Comparison of ENCODE assay signal across 8 cellular contexts in the genomic region with DNA sequence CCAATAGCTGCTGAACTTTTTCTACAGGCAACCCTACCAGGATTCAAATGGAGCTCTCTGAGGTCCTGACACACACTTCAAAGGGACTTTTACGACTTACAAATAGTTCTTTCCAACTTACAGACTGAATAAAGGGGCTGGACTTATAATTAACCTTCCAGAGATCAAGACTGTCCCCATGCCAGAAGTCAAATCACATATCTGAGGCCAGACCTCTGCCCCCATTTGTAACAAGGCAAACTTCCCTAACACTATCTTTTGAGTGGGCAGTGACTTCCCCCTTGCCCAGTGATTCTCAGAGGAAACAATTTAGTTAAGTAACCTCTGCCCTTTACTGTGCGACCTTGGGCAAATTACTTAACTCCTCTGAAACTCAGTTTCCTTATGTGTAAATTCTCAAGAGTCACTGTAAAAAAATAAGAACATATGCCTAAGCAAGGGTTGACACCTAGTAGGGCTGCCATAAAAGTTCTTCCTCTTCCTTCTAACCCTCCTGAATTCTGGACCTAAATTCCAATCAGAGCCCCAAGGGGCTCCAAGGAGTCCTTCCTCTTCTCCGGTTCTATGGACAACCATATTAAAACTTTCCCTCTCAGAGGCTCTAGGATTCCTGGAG. TPM values are rescaled to one million over a fixed set of nuclear protein-coding genes. Genes with fewer than 3 reads are reported as not detected.
DNase-seq lines count a peak whose midpoint lies in the region; TF ChIP-seq lines count a peak whose summit lies in the region.

No MANE protein-coding gene starts in this region.

- H3K9me3 Mint-ChIP-seq in T-helper 2 cell treated with Interferon-gamma antibody and Interleukin-4, amounts not matched to agents 5 μg/mL and 100 μg/mL, for 36 hours = no peaks in the 10 kb centered on the region
- no peaks in the 10 kb centered on the region for H3K9me3 Mint-ChIP-seq in progenitor cell of endocrine pancreas (ENCODE audit: low read depth)

- H3K27me3 Mint-ChIP-seq in T-helper 2 cell treated with Interferon-gamma antibody and Interleukin-4, amounts not matched to agents 5 μg/mL and 100 μg/mL, for 36 hours (ENCODE audit: low read depth) = no peaks in the 10 kb centered on the region
- H3K27me3 Mint-ChIP-seq in progenitor cell of endocrine pancreas = no peaks in the 10 kb centered on the region

- peaks cover 37% of the 10 kb centered on the region for H3K4me1 Mint-ChIP-seq in T-helper 2 cell treated with Interferon-gamma antibody and Interleukin-4, amounts not matched to agents 5 μg/mL and 100 μg/mL, for 36 hours (ENCODE audit: low read depth)
- H3K4me1 Mint-ChIP-seq in progenitor cell of endocrine pancreas (ENCODE audit: low read depth) = peaks cover 15% of the 10 kb centered on the region

- DNase-seq in left ventricle myocardium inferior (no peak), cardiac septum (ENCODE audit: low spot score) (no peak), esophagus squamous epithelium (lab: John Stamatoyannopoulos, UW) (no peak), progenitor cell of endocrine pancreas (ENCODE audit: low spot score, unreplicated experiment) (no peak), HEK293T (ENCODE audit: extremely low spot score) (no peak), GM03348 (ENCODE audit: low spot score) (no peak), cerebellar nuclear complex (lab: John Stamatoyannopoulos, UW) (no peak)
- no peak for DNase-seq in T-helper 2 cell treated with Interferon-gamma antibody and Interleukin-4, amounts not matched to agents 5 μg/mL and 100 μg/mL, for 36 hours (ENCODE audit: low spot score)

- intact Hi-C loops in left ventricle myocardium inferior (cut with micrococcal nuclease) (loop anchor here (10.0 kb wide), 1 partner anchor 54 kb away; no protein-coding TSS in a partner anchor), cardiac septum (cut with DNase I) (loop anchor here (2.0 kb wide), 1 partner anchor 118 kb away; no protein-coding TSS in a partner anchor), esophagus squamous epithelium (cut with DNase I) (loop anchor here (10.0 kb wide), 1 partner anchor 74 kb away; no protein-coding TSS in a partner anchor)

- no peaks in the 10 kb centered on the region for H3K27me3 ChIP-seq in left ventricle myocardium inferior (ENCODE audit: low read depth)
- H3K27me3 ChIP-seq in esophagus squamous epithelium = no peaks in the 10 kb centered on the region

- peak overlapping the region; percentile 89 for H3K4me3 ChIP-seq in left ventricle myocardium inferior
- H3K4me3 ChIP-seq in esophagus squamous epithelium = peak overlapping the region; percentile 86 to 99 (median 96)

- CTCF ChIA-PET in HEK293T (lab: Yijun Ruan, JAX) = interaction anchor here (0.5 kb wide), 1 partner anchor 63 kb away, joined by 6 read pairs; no protein-coding TSS in a partner anchor

- H3K4me3 Mint-ChIP-seq in T-helper 2 cell treated with Interferon-gamma antibody and Interleukin-4, amounts not matched to agents 5 μg/mL and 100 μg/mL, for 36 hours = peak overlapping the region; percentile 92
- H3K4me3 Mint-ChIP-seq in progenitor cell of endocrine pancreas (ENCODE audit: low read depth) = peak overlapping the region; percentile 88

- 0% methylated on average over 3 of the region's 3 CpGs for WGBS in esophagus squamous epithelium, 2 donors

- H3K4me1 ChIP-seq in left ventricle myocardium inferior (peaks cover 86% of the 10 kb centered on the region), esophagus squamous epithelium (peaks cover 27 to 76% (median 40%) of the 10 kb centered on the region in 3 donors)

- no peak for TF ChIP-seq CTCF in left ventricle myocardium inferior (IDR thresholded peaks at IDR 0.05; ENCODE audit: borderline replicate concordance)
- no peak for TF ChIP-seq CTCF in esophagus squamous epithelium (IDR thresholded peaks at IDR 0.05)
- no peak for TF ChIP-seq CTCF in progenitor cell of endocrine pancreas (IDR thresholded peaks at IDR 0.05; ENCODE audit: unreplicated experiment)

- peak overlapping the region; percentile 99 for H3K27ac ChIP-seq in left ventricle myocardium inferior (replicated peaks)
- H3K27ac ChIP-seq in esophagus squamous epithelium = peak overlapping the region; percentile 100

- no peaks in the 10 kb centered on the region for H3K36me3 ChIP-seq in left ventricle myocardium inferior
- peaks cover 0 to 24% (median 0%) of the 10 kb centered on the region in 3 donors for H3K36me3 ChIP-seq in esophagus squamous epithelium

- H3K27ac Mint-ChIP-seq in T-helper 2 cell treated with Interferon-gamma antibody and Interleukin-4, amounts not matched to agents 5 μg/mL and 100 μg/mL, for 36 hours = peak overlapping the region; percentile 92
- H3K27ac Mint-ChIP-seq in progenitor cell of endocrine pancreas = peak overlapping the region; percentile 100

- TF ChIP-seq POLR2A in esophagus squamous epithelium (IDR thresholded peaks at IDR 0.05) = no peak

- no peaks in the 10 kb centered on the region for H3K9me3 ChIP-seq in left ventricle myocardium inferior (replicated peaks)
- no peaks in the 10 kb centered on the region for H3K9me3 ChIP-seq in esophagus squamous epithelium

- POLR2A ChIA-PET in HEK293T (lab: Yijun Ruan, JAX) = interaction anchor here (0.7 to 1.3 kb wide), 2 partner anchors 21 to 45 kb away, joined by 3 read pairs; no protein-coding TSS in a partner anchor

- H3K36me3 Mint-ChIP-seq in T-helper 2 cell treated with Interferon-gamma antibody and Interleukin-4, amounts not matched to agents 5 μg/mL and 100 μg/mL, for 36 hours (ENCODE audit: low read depth) = peaks cover 11% of the 10 kb centered on the region
- no peaks in the 10 kb centered on the region for H3K36me3 Mint-ChIP-seq in progenitor cell of endocrine pancreas (ENCODE audit: insufficient read depth)

TF ChIP-seq in HEK293T, 16 proteins besides CTCF, POLR2A, EP300 and RAD21:
- no peak for TF ChIP-seq ELF4 (IDR thresholded peaks at IDR 0.05)
- TF ChIP-seq FOXM1 (IDR thresholded peaks at IDR 0.05; ENCODE audit: borderline replicate concordance) = no peak
- no peak for TF ChIP-seq ZNF384 (IDR thresholded peaks at IDR 0.05)
- TF ChIP-seq NFRKB (IDR thresholded peaks at IDR 0.05) = no peak
- TF ChIP-seq FOXA1 (IDR thresholded peaks at IDR 0.05) = no peak
- no peak for TF ChIP-seq HDGF (IDR thresholded peaks at IDR 0.05; ENCODE audit: borderline replicate concordance)
- TF ChIP-seq SP1 (IDR thresholded peaks at IDR 0.05) = no peak
- TF ChIP-seq TARDBP (IDR thresholded peaks at IDR 0.05) = no peak
- TF ChIP-seq SUZ12 (IDR thresholded peaks at IDR 0.05) = no peak
- TF ChIP-seq ARNT (IDR thresholded peaks at IDR 0.05) = no peak
- no peak for TF ChIP-seq LEF1 (IDR thresholded peaks at IDR 0.05; ENCODE audit: borderline replicate concordance)
- no peak for TF ChIP-seq CTBP1 (IDR thresholded peaks at IDR 0.05; ENCODE audit: borderline replicate concordance)
- TF ChIP-seq BHLHE40 (IDR thresholded peaks at IDR 0.05; ENCODE audit: borderline replicate concordance) = no peak

RNA-seq across cellular contexts. Expression of gene WASF2, which starts 1.3 kb away (rescaled TPM):
- total RNA-seq in left ventricle myocardium inferior (51.2 TPM), cardiac septum (59.3 TPM), esophagus squamous epithelium (10 to 100 TPM; 53.7 to 92.8 (median 79.8) TPM), progenitor cell of endocrine pancreas (74.6 and 76.9 TPM in 2 replicates)
